Comparison of ENCODE assay signal across 8 cellular contexts in genomic region chr1:246506440-246506784, GRCh38. TPM values are rescaled to one million over a fixed set of nuclear protein-coding genes. Genes with fewer than 3 reads are reported as not detected.
DNase-seq lines count a peak whose midpoint lies in the region; ATAC-seq and TF ChIP-seq lines count a peak whose summit lies in the region.

No MANE protein-coding gene starts in this region.

- no peak overlapping the region for H4K91ac ChIP-seq in H9 (ENCODE audit: insufficient read length, low read depth, low read length)

- H3F3A ChIP-seq in OCI-LY1 (ENCODE audit: insufficient read depth, low read length) = no peaks in the 10 kb centered on the region

- no peak overlapping the region for H2BK20ac ChIP-seq in H9 (ENCODE audit: low read depth, low read length, poor library complexity, severe bottlenecking)

- no peaks in the 10 kb centered on the region for H4K20me1 ChIP-seq in H9 (ENCODE audit: control insufficient read depth, insufficient read depth, insufficient read length)
- H4K20me1 ChIP-seq in OCI-LY1 (ENCODE audit: insufficient read depth, low read length) = no peaks in the 10 kb centered on the region

- no peak overlapping the region; a peak in 1 of 7 replicates for H3K27ac Mint-ChIP-seq in H9
- H3K27ac Mint-ChIP-seq in naive thymus-derived CD4-positive, alpha-beta T cell = peak overlapping the region; percentile 75 to 94 (median 87)

- H3K9me3 Mint-ChIP-seq in H9 = no peaks in the 10 kb centered on the region
- H3K9me3 Mint-ChIP-seq in naive thymus-derived CD4-positive, alpha-beta T cell = no peaks in the 10 kb centered on the region

- no peaks in the 10 kb centered on the region; the same call in 1 of the 2 replicates for H3K27me3 ChIP-seq in H9 (ENCODE audit: insufficient read depth, low read length)
- H3K27me3 ChIP-seq in OCI-LY1 (ENCODE audit: insufficient read depth, low read length) = no peaks in the 10 kb centered on the region
- H3K27me3 ChIP-seq in endocrine pancreas (ENCODE audit: control insufficient read depth, insufficient read depth, low read length) = no peaks in the 10 kb centered on the region
- no peaks in the 10 kb centered on the region for H3K27me3 ChIP-seq in naive thymus-derived CD4-positive, alpha-beta T cell (ENCODE audit: control insufficient read depth in 2 of 2, insufficient read depth in 2 of 2, low read length in 2 of 2)

- no peaks in the 10 kb centered on the region for H3K79me1 ChIP-seq in H9 (ENCODE audit: insufficient read depth, low read depth, low read length, poor library complexity, severe bottlenecking)

- no peaks in the 10 kb centered on the region for H3K9me2 ChIP-seq in OCI-LY1 (ENCODE audit: low read depth, low read length)

- peak overlapping the region; percentile 82 to 93 for H3K4me3 Mint-ChIP-seq in H9
- peak overlapping the region; percentile 88 to 96 (median 93) for H3K4me3 Mint-ChIP-seq in naive thymus-derived CD4-positive, alpha-beta T cell

- DNase-seq in H9 (no peak), NCI-H524 (lab: John Stamatoyannopoulos, UW) (no peak), NCI-H2081 treated with DMSO at 0.1 percent for 48 hours (lab: John Stamatoyannopoulos, UW) (no peak), NCI-H446 (lab: John Stamatoyannopoulos, UW) (no peak)
- DNase-seq in naive thymus-derived CD4-positive, alpha-beta T cell = no peak

- no peak overlapping the region for H2AK5ac ChIP-seq in H9 (ENCODE audit: insufficient read length, low read length)

- no peak overlapping the region for H3T11ph ChIP-seq in H9 (ENCODE audit: low read length)

- no peak overlapping the region for H3K14ac ChIP-seq in H9 (ENCODE audit: insufficient read depth, low read length)

- POLR2A ChIA-PET in naive thymus-derived CD4-positive, alpha-beta T cell (lab: Charles Lee) = interaction anchor here (1.3 to 1.9 kb wide), 3 partner anchors 9 to 61 kb away, joined by 4 to 5 read pairs (median 4); partner anchors contain the start of gene CNST

- TF ChIP-seq CTCF in H9 (conservative IDR thresholded peaks at IDR 0.05) (no peak), OCI-LY1 (IDR thresholded peaks at IDR 0.05; ENCODE audit: low read length) (no peak)

- no peak overlapping the region for H2BK15ac ChIP-seq in H9 (ENCODE audit: low read depth, low read length)

- no peak overlapping the region for H2BK12ac ChIP-seq in H9 (ENCODE audit: insufficient read length, low read depth, low read length)

- H3K4me1 ChIP-seq in ES-I3 (ENCODE audit: insufficient read depth, low read length) = no peaks in the 10 kb centered on the region; the same call in 1 of the 2 replicates
- H3K4me1 ChIP-seq in H9 (ENCODE audit: insufficient read depth, low read length) = no peaks in the 10 kb centered on the region
- peaks cover 22% of the 10 kb centered on the region for H3K4me1 ChIP-seq in OCI-LY1 (ENCODE audit: insufficient read depth, low read length, severe bottlenecking)
- peaks cover 4% of the 10 kb centered on the region for H3K4me1 ChIP-seq in endocrine pancreas (ENCODE audit: control insufficient read depth, insufficient read depth, low read length)
- H3K4me1 ChIP-seq in naive thymus-derived CD4-positive, alpha-beta T cell (ENCODE audit: control insufficient read depth in 2 of 2, insufficient read depth in 2 of 2, low read length in 2 of 2) = peaks cover 4 to 6% of the 10 kb centered on the region in 2 donors

- H3K79me2 ChIP-seq in H9 (ENCODE audit: insufficient read depth, low read length) = no peaks in the 10 kb centered on the region
- peaks cover 33% of the 10 kb centered on the region for H3K79me2 ChIP-seq in OCI-LY1 (ENCODE audit: insufficient read depth, low read length)

- peaks cover 2% of the 10 kb centered on the region for H3K27me3 Mint-ChIP-seq in H9 (ENCODE audit: low read depth)
- no peaks in the 10 kb centered on the region for H3K27me3 Mint-ChIP-seq in naive thymus-derived CD4-positive, alpha-beta T cell

- H2BK5ac ChIP-seq in H9 (ENCODE audit: insufficient read length, low read length) = no peak overlapping the region

- H3K9ac ChIP-seq in ES-I3 (ENCODE audit: low read depth, low read length) = peak overlapping the region; percentile 80; the same call in 1 of the 2 replicates
- no peak overlapping the region for H3K9ac ChIP-seq in H9 (ENCODE audit: extremely low read depth, insufficient read length, low read length)
- peak overlapping the region; percentile 85 for H3K9ac ChIP-seq in OCI-LY1 (ENCODE audit: low read length)
- peak overlapping the region; percentile 22 for H3K9ac ChIP-seq in endocrine pancreas (ENCODE audit: control insufficient read depth, insufficient read depth, low read length)

- peak; percentile 2 for ATAC-seq in naive thymus-derived CD4-positive, alpha-beta T cell

- intact Hi-C loops in naive thymus-derived CD4-positive, alpha-beta T cell (cut with micrococcal nuclease) = loop anchor here (2.0 to 10.0 kb wide), 4 partner anchors 598 to 1852 kb away; partner anchors contain the start of genes DESI2 (in 1 of the 2), NLRP3 (in 1 of the 2) and ZNF669 (in 1 of the 2)

- H2AFZ ChIP-seq in H9 (ENCODE audit: low read length) = no peak overlapping the region
- H2AFZ ChIP-seq in OCI-LY1 (ENCODE audit: low read length) = no peak overlapping the region

- CTCF ChIA-PET in naive thymus-derived CD4-positive, alpha-beta T cell (lab: Charles Lee) = interaction anchor here (0.6 to 1.3 kb wide), 4 partner anchors 9 to 194 kb away, joined by 3 to 9 read pairs (median 6); no protein-coding TSS in a partner anchor

- no peaks in the 10 kb centered on the region for H3K23me2 ChIP-seq in H9 (ENCODE audit: insufficient read length, low read depth, low read length, poor library complexity, severe bottlenecking)

- no peak overlapping the region for H3K56ac ChIP-seq in H9 (ENCODE audit: insufficient read length, low read depth, low read length)

- H3K4me1 Mint-ChIP-seq in H9 = peaks cover 13 to 15% of the 10 kb centered on the region in 2 experiments
- H3K4me1 Mint-ChIP-seq in naive thymus-derived CD4-positive, alpha-beta T cell = peaks cover 22 to 45% (median 30%) of the 10 kb centered on the region in 7 donors

- no peak overlapping the region for H3K18ac ChIP-seq in H9 (ENCODE audit: insufficient read length, low read depth, low read length)

- peak overlapping the region; percentile 88 for H3K4me3 ChIP-seq in OCI-LY1 (ENCODE audit: low read depth, low read length, poor library complexity, severe bottlenecking)
- peak overlapping the region; percentile 50 for H3K4me3 ChIP-seq in endocrine pancreas (ENCODE audit: control insufficient read depth, insufficient read depth, low read length)
- H3K4me3 ChIP-seq in naive thymus-derived CD4-positive, alpha-beta T cell (ENCODE audit: low read length) = peak overlapping the region; percentile 78

- WGBS in H9 (ENCODE audit: extremely low coverage, insufficient read length, low lambda C conversion rate) = no CpG with 5 or more reads among the region's 12 CpGs

- no peak overlapping the region for H3K23ac ChIP-seq in H9 (ENCODE audit: insufficient read length, low read depth, low read length)

- H3K36me3 Mint-ChIP-seq in H9 (ENCODE audit: insufficient read depth in 1 of 3, low read depth in 3 of 3) = no peaks in the 10 kb centered on the region; a peak in 2 of 7 replicates
- peaks cover 0 to 12% (median 0%) of the 10 kb centered on the region in 5 donors for H3K36me3 Mint-ChIP-seq in naive thymus-derived CD4-positive, alpha-beta T cell

- H4K5ac ChIP-seq in H9 (ENCODE audit: insufficient read length, low read depth, low read length) = no peak overlapping the region

- H3K4ac ChIP-seq in H9 (ENCODE audit: low read depth, low read length) = no peak overlapping the region

- H3K9me3 ChIP-seq in ES-I3 (ENCODE audit: control insufficient read depth, insufficient read depth, low read length) (no peaks in the 10 kb centered on the region), H9 (ENCODE audit: control insufficient read depth, low read depth, low read length) (no peaks in the 10 kb centered on the region), OCI-LY1 (ENCODE audit: low read length) (no peaks in the 10 kb centered on the region), endocrine pancreas (ENCODE audit: control insufficient read depth, low read length) (no peaks in the 10 kb centered on the region)
- no peaks in the 10 kb centered on the region for H3K9me3 ChIP-seq in naive thymus-derived CD4-positive, alpha-beta T cell (ENCODE audit: control insufficient read depth in 2 of 3, low read length in 3 of 3)

- H4K8ac ChIP-seq in H9 (replicated peaks; ENCODE audit: insufficient read length, low read depth, low read length) = no peak overlapping the region

- no peaks in the 10 kb centered on the region for H3K36me3 ChIP-seq in ES-I3 (ENCODE audit: insufficient read depth, low read length)
- peaks cover 34% of the 10 kb centered on the region for H3K36me3 ChIP-seq in OCI-LY1 (ENCODE audit: insufficient read depth, low read length)
- no peaks in the 10 kb centered on the region for H3K36me3 ChIP-seq in endocrine pancreas (ENCODE audit: control insufficient read depth, insufficient read depth, low read length)
- no peaks in the 10 kb centered on the region for H3K36me3 ChIP-seq in naive thymus-derived CD4-positive, alpha-beta T cell (ENCODE audit: control insufficient read depth in 2 of 3, insufficient read depth in 3 of 3, low read length in 3 of 3)

- H2BK120ac ChIP-seq in H9 (ENCODE audit: low read depth, low read length, poor library complexity, severe bottlenecking) = no peak overlapping the region

- peak overlapping the region; percentile 50 for H3K4me2 ChIP-seq in H9 (ENCODE audit: insufficient read depth, insufficient read length, low read length)
- H3K4me2 ChIP-seq in OCI-LY1 (ENCODE audit: low read length) = peak overlapping the region; percentile 89

- H3K27ac ChIP-seq in H9 (ENCODE audit: insufficient read length, low read depth, low read length) = no peak overlapping the region
- H3K27ac ChIP-seq in OCI-LY1 (ENCODE audit: low read depth, low read length, poor library complexity, severe bottlenecking) = peak overlapping the region; percentile 6
- H3K27ac ChIP-seq in naive thymus-derived CD4-positive, alpha-beta T cell (ENCODE audit: low read depth, low read length) = peak overlapping the region; percentile 75

RNA-seq across cellular contexts. Expression of gene SMYD3, which starts 0.7 kb away (rescaled TPM):
- 25.2 and 25.5 TPM in 2 replicates for total RNA-seq in H9 (2021)
- total RNA-seq in naive thymus-derived CD4-positive, alpha-beta T cell = 10 to 100 TPM; 19.5 to 28.6 (median 24.2) TPM
- polyA plus RNA-seq in naive thymus-derived CD4-positive, alpha-beta T cell = 10 to 100 TPM; 24.9 to 25.9 TPM

RNA-seq across cellular contexts. Expression of gene TFB2M, which starts 59.6 kb away (rescaled TPM):
- 27.0 and 27.7 TPM in 2 replicates for total RNA-seq in H9 (2021)
- total RNA-seq in naive thymus-derived CD4-positive, alpha-beta T cell = 10 to 100 TPM in 3 of 5 experiments, 1 to 10 TPM in 2; 9.5 to 12.2 (median 10.3) TPM
- polyA plus RNA-seq in naive thymus-derived CD4-positive, alpha-beta T cell = 10 to 100 TPM; 12.1 to 18.2 TPM

RNA-seq across cellular contexts. Expression of gene CNST, which starts 59.8 kb away (rescaled TPM):
- total RNA-seq in H9 (2021) = 18.0 and 19.8 TPM in 2 replicates
- total RNA-seq in naive thymus-derived CD4-positive, alpha-beta T cell = 100 to 1,000 TPM in 2 of 5 experiments, 10 to 100 TPM in 3; 30.5 to 111 (median 80.2) TPM
- polyA plus RNA-seq in naive thymus-derived CD4-positive, alpha-beta T cell = 10 to 100 TPM; 52.8 to 58.8 TPM

Comparison
In these comparisons a context has a peak if more than half of its experiments do, and no peak if none do; other contexts are left out.
1. H3K27ac Mint-ChIP-seq: peak in naive thymus-derived CD4-positive, alpha-beta T cell (9 of 9); none in H9 (0 of 3).
2. Peak in every context shown above with its lines, with median percentiles within 50 percentile points of each other: H3K4me3 ChIP-seq.